ENCODE assay signal across 8 cellular contexts in the genomic region with DNA sequence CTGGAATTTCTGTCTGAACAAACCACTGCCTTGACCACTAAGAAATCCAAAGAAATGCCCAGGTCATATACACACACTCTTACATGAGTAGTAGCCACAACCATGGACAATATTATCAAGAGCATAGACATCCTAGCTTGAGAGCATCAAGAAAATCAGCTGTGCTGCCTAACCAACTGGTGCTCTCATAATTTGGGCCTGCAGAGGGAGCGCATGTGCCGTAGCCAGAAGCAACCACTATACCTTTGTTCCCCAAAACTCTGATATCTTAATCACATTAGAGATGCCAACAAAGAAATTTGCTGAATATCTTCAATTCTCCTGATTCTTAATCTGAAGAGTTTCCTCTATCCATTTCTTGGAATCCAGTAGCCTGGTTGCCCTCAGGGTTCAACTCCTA.
DNase-seq lines count a peak whose midpoint lies in the region; ATAC-seq and TF ChIP-seq lines count a peak whose summit lies in the region.

No MANE protein-coding gene starts in this region.

- H3K27ac ChIP-seq in esophagus muscularis mucosa (replicated peaks in 1 of 4) = no peak overlapping the region

- H3K4me3 ChIP-seq in esophagus muscularis mucosa = no peak overlapping the region

- TF ChIP-seq POLR2A in esophagus muscularis mucosa (IDR thresholded peaks at IDR 0.05; ENCODE audit: low read depth) = no peak

- no peaks in the 10 kb centered on the region for H3K4me1 ChIP-seq in esophagus muscularis mucosa

- ATAC-seq in naive B cell (ENCODE audit: low read depth in 2 of 2) = peak in 1 of 2 donors; percentile 51
- ATAC-seq in HG02840 (IDR thresholded peaks at IDR 0.05; ENCODE audit: low FRiP score, unreplicated experiment) = no peak

- no peak overlapping the region for H3K27ac Mint-ChIP-seq in naive B cell

- no peaks in the 10 kb centered on the region for H3K27me3 ChIP-seq in esophagus muscularis mucosa

- intact Hi-C loops in esophagus muscularis mucosa (cut with DNase I) = no loop called here

- in situ Hi-C loops in ACHN (cut with HindIII; ENCODE audit: low pct_ligation_motif_present, low pct_unique_long_range_greater_than_20kb, low sequenced_read_pairs) (no loop called here), GM13976 (cut with MboI; ENCODE audit: low sequenced_read_pairs, unreplicated experiment) (no loop called here)

- peak; percentile 61 for TF ChIP-seq CTCF in GM13976 (IDR thresholded peaks at IDR 0.05; ENCODE audit: borderline replicate concordance, control extremely low read depth, extremely low read depth, insufficient read depth, missing control alignments)
- no peak for TF ChIP-seq CTCF in esophagus muscularis mucosa (IDR thresholded peaks at IDR 0.05)

- no peak overlapping the region for H3K4me3 Mint-ChIP-seq in naive B cell

- peak; percentile 15 for DNase-seq in ACHN
- DNase-seq in GM13976 (ENCODE audit: low spot score) = peak; percentile 21
- DNase-seq in NOMO-1 (lab: John Stamatoyannopoulos, UW; ENCODE audit: unreplicated experiment in 2 of 2) = peak; percentile 38 to 49
- peak; percentile 12 for DNase-seq in amniotic epithelial cell (ENCODE audit: low read depth)
- peak; percentile 9 for DNase-seq in naive B cell
- DNase-seq in C1 segment of cervical spinal cord (lab: John Stamatoyannopoulos, UW) = no peak
- DNase-seq in esophagus muscularis mucosa (ENCODE audit: extremely low spot score) = no peak

- no peaks in the 10 kb centered on the region for H3K9me3 ChIP-seq in esophagus muscularis mucosa

- no peaks in the 10 kb centered on the region for H3K36me3 Mint-ChIP-seq in naive B cell

- H3K9me3 Mint-ChIP-seq in naive B cell = no peaks in the 10 kb centered on the region

- H3K4me1 Mint-ChIP-seq in naive B cell = peaks cover 0 to 3% (median 0%) of the 10 kb centered on the region in 3 donors

- WGBS in esophagus muscularis mucosa = 70% methylated on average over 2 of the region's 2 CpGs

- H3K36me3 ChIP-seq in esophagus muscularis mucosa = no peaks in the 10 kb centered on the region

- TF ChIP-seq EP300 in esophagus muscularis mucosa (IDR thresholded peaks at IDR 0.05) = no peak

- H3K27me3 Mint-ChIP-seq in naive B cell = peaks cover 0 to 21% (median 0%) of the 10 kb centered on the region in 3 donors

Comparison
In these comparisons a context has a peak if more than half of its experiments do, and no peak if none do; other contexts are left out.
1. DNase-seq: peak in ACHN (single experiment), GM13976 (single experiment), NOMO-1 (2 of 2), amniotic epithelial cell (single experiment) and naive B cell (single experiment); none in C1 segment of cervical spinal cord (0 of 14) and esophagus muscularis mucosa (single experiment).